Comparison of ENCODE assay signal across 14 cellular contexts in the genomic region with DNA sequence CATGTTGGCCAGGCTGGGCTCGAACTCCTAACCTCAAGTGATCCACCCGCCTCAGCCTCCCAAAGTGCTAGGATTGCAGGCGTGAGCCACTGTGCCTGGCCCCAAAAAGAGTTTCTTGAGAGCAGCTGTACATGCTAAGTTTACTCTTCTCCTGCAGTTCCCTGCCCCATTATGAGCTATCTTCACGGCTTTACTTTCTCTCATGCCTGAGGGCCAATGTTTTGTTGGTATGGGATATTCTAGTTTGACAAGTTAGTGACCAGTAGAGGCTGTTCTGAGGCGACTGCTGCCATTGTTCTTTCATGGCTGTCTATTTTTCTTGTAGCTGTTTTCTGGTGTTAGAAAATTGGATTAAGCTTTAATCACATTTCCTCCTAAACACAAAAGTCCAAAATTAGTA.
A peak's percentile ranks its signal among the peaks of the same experiment; 100 is the strongest.
DNase-seq lines count a peak whose midpoint lies in the region; ATAC-seq and TF ChIP-seq lines count a peak whose summit lies in the region.
"Had no signal": no experiment of that assay in that cellular context is flagged by ENCODE, and none has a peak within 500 bp of the region (broad histone marks: within the 10 kb centered on the region; RNA-seq: fewer than 3 reads in every experiment).

No MANE protein-coding gene starts in this region.

- no peaks in the 10 kb centered on the region for H3K36me3 ChIP-seq in breast epithelium
- no peaks in the 10 kb centered on the region for H3K36me3 ChIP-seq in neural progenitor cell

- H3F3A ChIP-seq in neural progenitor cell (ENCODE audit: low read depth), result no peaks in the 10 kb centered on the region

- TF ChIP-seq CTCF in breast epithelium (IDR thresholded peaks at IDR 0.05) (no peak), neural progenitor cell (IDR thresholded peaks at IDR 0.05) (no peak)

- H3K4me1 Mint-ChIP-seq in neural progenitor cell, result peaks cover 5% of the 10 kb centered on the region
- H3K4me1 Mint-ChIP-seq: GM23338 had no signal

- no peaks in the 10 kb centered on the region for H3K27me3 ChIP-seq in breast epithelium
- H3K27me3 ChIP-seq in neural progenitor cell, result no peaks in the 10 kb centered on the region

- peak; percentile 54 to 92 for DNase-seq in T47D (ENCODE audit: low read depth in 1 of 2, low spot score in 1 of 2)
- no peak for DNase-seq in breast epithelium (ENCODE audit: low spot score in 2 of 2)
- no peak for DNase-seq in neural progenitor cell (ENCODE audit: low spot score)
- no peak for DNase-seq in amniotic stem cell (lab: John Stamatoyannopoulos, UW)
- DNase-seq: ACHN; Calu3; CD8-positive, alpha-beta T cell; DMS79 treated with DMSO at 0.1 percent for 48 hours; GF-D8; HCEC 1CT had no signal

- H3K4me1 ChIP-seq in breast epithelium, result no peaks in the 10 kb centered on the region
- H3K4me1 ChIP-seq in neural progenitor cell, result no peaks in the 10 kb centered on the region

- in situ Hi-C loops in T47D (cut with HindIII; ENCODE audit: low pct_unique_long_range_greater_than_20kb, low sequenced_read_pairs), result no loop called here

- ATAC-seq in SK-N-SH treated with all-trans-retinoic acid at 6 μM for 48 hours (no peak; the same call in 2 of the 3 replicates), HG02840 (IDR thresholded peaks at IDR 0.05; ENCODE audit: low FRiP score, unreplicated experiment) (no peak)
- ATAC-seq: CD8-positive, alpha-beta T cell; GM23338 had no signal

- peaks cover 4% of the 10 kb centered on the region for H3K36me3 Mint-ChIP-seq in neural progenitor cell

- no peak for TF ChIP-seq POLR2A in breast epithelium (IDR thresholded peaks at IDR 0.05)

- no peaks in the 10 kb centered on the region for H3K79me2 ChIP-seq in neural progenitor cell (ENCODE audit: low read depth)

- peak overlapping the region; percentile 72 for H3K27ac Mint-ChIP-seq in neural progenitor cell
- H3K27ac Mint-ChIP-seq: CD8-positive, alpha-beta T cell; GM23338 had no signal

- H3K4me3 ChIP-seq in breast epithelium, result no peak overlapping the region
- H3K4me3 ChIP-seq in neural progenitor cell, result no peak overlapping the region
- H3K4me3 ChIP-seq: GM23338 had no signal

- H3K4me3 Mint-ChIP-seq in neural progenitor cell, result no peak overlapping the region
- H3K4me3 Mint-ChIP-seq: CD8-positive, alpha-beta T cell; GM23338 had no signal

- H3K9me3 Mint-ChIP-seq in neural progenitor cell, result no peaks in the 10 kb centered on the region
- H3K9me3 Mint-ChIP-seq: CD8-positive, alpha-beta T cell; GM23338 had no signal

- no peaks in the 10 kb centered on the region for H4K20me1 ChIP-seq in neural progenitor cell (ENCODE audit: low read depth)

- H3K9me3 ChIP-seq in breast epithelium (no peaks in the 10 kb centered on the region), neural progenitor cell (ENCODE audit: low read depth) (no peaks in the 10 kb centered on the region)

- peaks cover 3% of the 10 kb centered on the region for H3K27me3 Mint-ChIP-seq in neural progenitor cell (ENCODE audit: insufficient read depth, low read depth)

- no peak overlapping the region for H3K9ac ChIP-seq in neural progenitor cell

- H3K4me2 ChIP-seq in neural progenitor cell, result no peak overlapping the region
- H3K4me2 ChIP-seq: GM23338 had no signal

- intact Hi-C loops in breast epithelium (cut with DNase I; ENCODE audit: low total_unique reads), result no loop called here

- H3K27ac ChIP-seq in breast epithelium, result no peak overlapping the region
- no peak overlapping the region for H3K27ac ChIP-seq in neural progenitor cell
- H3K27ac ChIP-seq: HL-60 had no signal

- no peak overlapping the region for H2AFZ ChIP-seq in neural progenitor cell (replicated peaks)
- H2AFZ ChIP-seq: GM23338 had no signal

TF ChIP-seq in SK-N-SH treated with all-trans-retinoic acid at 6 μM for 48 hours, 23 proteins besides CTCF, POLR2A, EP300 and RAD21:
- 0 out of 2 replicates have a peak, but pooled peaks have one; percentile 30 for TF ChIP-seq TCF4 (CRISPR knock-in tag; IDR thresholded peaks at IDR 0.05; ENCODE audit: borderline replicate concordance)
- TF ChIP-seq, protein P1, sequence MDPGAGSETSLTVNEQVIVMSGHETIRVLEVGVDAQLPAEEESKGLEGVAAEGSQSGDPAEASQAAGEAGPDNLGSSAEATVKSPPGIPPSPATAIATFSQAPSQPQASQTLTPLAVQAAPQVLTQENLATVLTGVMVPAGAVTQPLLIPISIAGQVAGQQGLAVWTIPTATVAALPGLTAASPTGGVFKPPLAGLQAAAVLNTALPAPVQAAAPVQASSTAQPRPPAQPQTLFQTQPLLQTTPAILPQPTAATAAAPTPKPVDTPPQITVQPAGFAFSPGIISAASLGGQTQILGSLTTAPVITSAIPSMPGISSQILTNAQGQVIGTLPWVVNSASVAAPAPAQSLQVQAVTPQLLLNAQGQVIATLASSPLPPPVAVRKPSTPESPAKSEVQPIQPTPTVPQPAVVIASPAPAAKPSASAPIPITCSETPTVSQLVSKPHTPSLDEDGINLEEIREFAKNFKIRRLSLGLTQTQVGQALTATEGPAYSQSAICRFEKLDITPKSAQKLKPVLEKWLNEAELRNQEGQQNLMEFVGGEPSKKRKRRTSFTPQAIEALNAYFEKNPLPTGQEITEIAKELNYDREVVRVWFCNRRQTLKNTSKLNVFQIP (CRISPR knock-in tag; IDR thresholded peaks at IDR 0.05; ENCODE audit: borderline replicate concordance, low read depth), result no peak

Comparison
In these comparisons a context has a peak if more than half of its experiments do, and no peak if none do; other contexts are left out.
1. DNase-seq: peak in T47D (2 of 2); none in breast epithelium (0 of 2), neural progenitor cell (single experiment) and amniotic stem cell (single experiment).